Comparison of ENCODE assay signal across 12 cellular contexts in the genomic region with DNA sequence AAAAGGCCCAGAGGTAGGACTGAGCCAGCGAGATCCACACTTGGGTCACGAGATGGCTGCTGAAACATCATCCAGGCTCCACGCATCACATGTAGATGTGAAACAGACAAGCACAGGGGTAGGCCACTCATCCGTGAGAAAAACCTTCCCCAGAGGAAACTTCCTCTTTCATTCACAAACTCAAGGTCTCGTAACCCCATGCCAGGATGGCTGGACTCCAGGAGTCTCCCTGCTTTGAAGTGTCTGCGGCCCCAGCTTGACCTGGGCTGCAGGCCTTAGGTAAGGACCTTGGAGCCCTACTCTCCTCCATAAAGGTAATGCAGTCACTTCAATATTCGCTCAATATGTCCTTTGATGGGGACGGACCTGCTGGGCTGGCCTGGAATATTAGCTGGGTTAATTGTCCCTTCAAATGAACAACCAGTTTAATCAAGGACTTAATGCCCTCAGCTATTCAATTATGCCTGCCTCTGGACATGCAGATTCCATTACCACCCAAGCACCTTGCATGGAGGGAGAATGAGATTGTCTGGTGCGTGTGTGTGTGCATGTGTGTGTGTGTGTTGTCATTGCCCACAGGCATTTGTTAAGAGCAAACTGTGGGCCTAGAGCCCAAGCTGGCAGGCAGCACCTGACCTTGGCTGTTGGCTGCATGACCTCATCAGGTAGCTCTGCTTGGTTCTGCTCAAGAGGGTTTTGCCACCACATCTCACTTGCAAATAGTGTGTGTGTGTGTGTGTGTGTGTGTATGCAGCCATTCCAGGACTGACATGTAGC.
A peak's percentile ranks its signal among the peaks of the same experiment; 100 is the strongest.
DNase-seq lines count a peak whose midpoint lies in the region; ATAC-seq, FAIRE-seq and TF ChIP-seq lines count a peak whose summit lies in the region.
"Had no signal": no experiment of that assay in that cellular context is flagged by ENCODE, and none has a peak within 500 bp of the region (broad histone marks: within the 10 kb centered on the region; RNA-seq: fewer than 3 reads in every experiment).

No MANE protein-coding gene starts in this region.

- H3K4me3 ChIP-seq in endodermal cell (ENCODE audit: low read length) = no peak overlapping the region
- H3K4me3 ChIP-seq in pancreas = no peak overlapping the region
- H3K4me3 ChIP-seq: SK-N-MC had no signal

- H3K9me3 Mint-ChIP-seq in activated CD4-positive, alpha-beta memory T cell treated with anti-CD3 and anti-CD28 coated beads for 36 hours = no peaks in the 10 kb centered on the region
- H3K9me3 Mint-ChIP-seq in activated CD4-positive, alpha-beta memory T cell treated with anti-CD3 and anti-CD28 coated beads, Interleukin-2, amount 10 ng/mL, durations not matched to agents 7 days and 5 days = no peaks in the 10 kb centered on the region
- no peaks in the 10 kb centered on the region for H3K9me3 Mint-ChIP-seq in endodermal cell
- no peaks in the 10 kb centered on the region for H3K9me3 Mint-ChIP-seq in activated T-cell treated with anti-CD3 and anti-CD28 coated beads, Interleukin-2, amount 50 U/mL, for 4 hours
- H3K9me3 Mint-ChIP-seq: activated naive CD4-positive, alpha-beta T cell treated with anti-CD3 and anti-CD28 coated beads, Interleukin-2, amount 10 ng/mL, durations not matched to agents 7 days and 5 days had no signal

- ATAC-seq in pancreas = peak; percentile 96 to 99 (median 99)
- ATAC-seq in stimulated activated naive CD8-positive, alpha-beta T cell treated with anti-CD3 and anti-CD28 coated beads, Interleukin-15, Interleukin-2, amounts not matched to agents 100 U/mL and 50 U/mL, for 24 hours = no peak
- no peak for ATAC-seq in activated T-cell treated with anti-CD3 and anti-CD28 coated beads, Interleukin-2, amount 50 U/mL, for 4 hours

- H3K4me1 Mint-ChIP-seq in activated CD4-positive, alpha-beta memory T cell treated with anti-CD3 and anti-CD28 coated beads for 36 hours (ENCODE audit: low read depth) = peaks cover 13% of the 10 kb centered on the region
- H3K4me1 Mint-ChIP-seq in activated CD4-positive, alpha-beta memory T cell treated with anti-CD3 and anti-CD28 coated beads, Interleukin-2, amount 10 ng/mL, durations not matched to agents 7 days and 5 days = peaks cover 16% of the 10 kb centered on the region
- H3K4me1 Mint-ChIP-seq in endodermal cell = peaks cover 7% of the 10 kb centered on the region
- H3K4me1 Mint-ChIP-seq in activated T-cell treated with anti-CD3 and anti-CD28 coated beads, Interleukin-2, amount 50 U/mL, for 4 hours (ENCODE audit: low read depth) = peaks cover 8% of the 10 kb centered on the region

- no peak for FAIRE-seq in pancreas (lab: Jason Lieb, UNC)

- no peak for TF ChIP-seq CTCF in endodermal cell (conservative IDR thresholded peaks at IDR 0.05)
- no peak for TF ChIP-seq CTCF in pancreas (IDR thresholded peaks at IDR 0.05)

- 92 to 100% methylated on average over 5 to 9 of the region's 9 CpGs for WGBS in endodermal cell (ENCODE audit: insufficient coverage in 1 of 2, insufficient read length in 1 of 2), 2 experiments
- WGBS in pancreas, 2 donors = 44 to 48% methylated on average over 9 of the region's 9 CpGs

- intact Hi-C loops in activated CD4-positive, alpha-beta memory T cell treated with anti-CD3 and anti-CD28 coated beads for 36 hours (cut with micrococcal nuclease) = no loop called here
- intact Hi-C loops in pancreas (cut with DNase I) = no loop called here

- CTCF ChIA-PET in activated CD4-positive, alpha-beta memory T cell treated with anti-CD3 and anti-CD28 coated beads for 36 hours (lab: Charles Lee) = interaction anchor here (0.6 kb wide), 1 partner anchor 79 kb away, joined by 4 read pairs; no protein-coding TSS in a partner anchor
- CTCF ChIA-PET in activated CD4-positive, alpha-beta memory T cell treated with anti-CD3 and anti-CD28 coated beads, Interleukin-2, amount 10 ng/mL, durations not matched to agents 7 days and 5 days (lab: Charles Lee) = no interaction called here

- no peak overlapping the region for H3K4me3 Mint-ChIP-seq in activated CD4-positive, alpha-beta memory T cell treated with anti-CD3 and anti-CD28 coated beads for 36 hours
- no peak overlapping the region for H3K4me3 Mint-ChIP-seq in activated CD4-positive, alpha-beta memory T cell treated with anti-CD3 and anti-CD28 coated beads, Interleukin-2, amount 10 ng/mL, durations not matched to agents 7 days and 5 days
- no peak overlapping the region for H3K4me3 Mint-ChIP-seq in endodermal cell
- H3K4me3 Mint-ChIP-seq in activated T-cell treated with anti-CD3 and anti-CD28 coated beads, Interleukin-2, amount 50 U/mL, for 4 hours = no peak overlapping the region
- H3K4me3 Mint-ChIP-seq: activated CD4-positive, alpha-beta T cell treated with anti-CD3 and anti-CD28 coated beads, Interleukin-2, amount 10 ng/mL, durations not matched to agents 24 days and 14 days; activated naive CD4-positive, alpha-beta T cell treated with anti-CD3 and anti-CD28 coated beads, Interleukin-2, amount 10 ng/mL, durations not matched to agents 7 days and 5 days had no signal

- H3K27me3 Mint-ChIP-seq in activated CD4-positive, alpha-beta memory T cell treated with anti-CD3 and anti-CD28 coated beads for 36 hours = no peaks in the 10 kb centered on the region
- H3K27me3 Mint-ChIP-seq in activated CD4-positive, alpha-beta memory T cell treated with anti-CD3 and anti-CD28 coated beads, Interleukin-2, amount 10 ng/mL, durations not matched to agents 7 days and 5 days = peaks cover 5% of the 10 kb centered on the region
- peaks cover 3% of the 10 kb centered on the region for H3K27me3 Mint-ChIP-seq in endodermal cell (ENCODE audit: insufficient read depth)
- no peaks in the 10 kb centered on the region for H3K27me3 Mint-ChIP-seq in activated T-cell treated with anti-CD3 and anti-CD28 coated beads, Interleukin-2, amount 50 U/mL, for 4 hours (ENCODE audit: low read depth)

- H3K27ac ChIP-seq in endodermal cell (ENCODE audit: low read depth, low read length) = no peak overlapping the region
- peak overlapping the region in 2 of 4 donors; percentile 28 to 44 for H3K27ac ChIP-seq in pancreas
- H3K27ac ChIP-seq: SK-N-MC had no signal

- H3K36me3 Mint-ChIP-seq in activated CD4-positive, alpha-beta memory T cell treated with anti-CD3 and anti-CD28 coated beads for 36 hours = no peaks in the 10 kb centered on the region
- no peaks in the 10 kb centered on the region for H3K36me3 Mint-ChIP-seq in activated CD4-positive, alpha-beta memory T cell treated with anti-CD3 and anti-CD28 coated beads, Interleukin-2, amount 10 ng/mL, durations not matched to agents 7 days and 5 days (ENCODE audit: low read depth)
- H3K36me3 Mint-ChIP-seq in endodermal cell (ENCODE audit: low read depth) = no peaks in the 10 kb centered on the region
- no peaks in the 10 kb centered on the region for H3K36me3 Mint-ChIP-seq in activated T-cell treated with anti-CD3 and anti-CD28 coated beads, Interleukin-2, amount 50 U/mL, for 4 hours (ENCODE audit: insufficient read depth)
- H3K36me3 Mint-ChIP-seq: activated naive CD4-positive, alpha-beta T cell treated with anti-CD3 and anti-CD28 coated beads, Interleukin-2, amount 10 ng/mL, durations not matched to agents 7 days and 5 days had no signal

- H3K9me3 ChIP-seq in endodermal cell (ENCODE audit: control insufficient read depth, low read length) (no peaks in the 10 kb centered on the region), pancreas (no peaks in the 10 kb centered on the region)

- peaks cover 2% of the 10 kb centered on the region for H3K4me1 ChIP-seq in endodermal cell (ENCODE audit: control insufficient read depth, insufficient read depth, low read length)
- peaks cover 5 to 9% (median 5%) of the 10 kb centered on the region in 3 donors for H3K4me1 ChIP-seq in pancreas

- H3K27me3 ChIP-seq in endodermal cell (ENCODE audit: control insufficient read depth, insufficient read depth, low read length, poor library complexity, severe bottlenecking) (no peaks in the 10 kb centered on the region), pancreas (no peaks in the 10 kb centered on the region)

- no peak overlapping the region for H3K27ac Mint-ChIP-seq in activated CD4-positive, alpha-beta memory T cell treated with anti-CD3 and anti-CD28 coated beads for 36 hours
- no peak overlapping the region for H3K27ac Mint-ChIP-seq in activated CD4-positive, alpha-beta memory T cell treated with anti-CD3 and anti-CD28 coated beads, Interleukin-2, amount 10 ng/mL, durations not matched to agents 7 days and 5 days
- H3K27ac Mint-ChIP-seq in endodermal cell = no peak overlapping the region
- H3K27ac Mint-ChIP-seq: activated CD4-positive, alpha-beta T cell treated with anti-CD3 and anti-CD28 coated beads, Interleukin-2, amount 10 ng/mL, durations not matched to agents 24 days and 14 days; activated naive CD4-positive, alpha-beta T cell treated with anti-CD3 and anti-CD28 coated beads, Interleukin-2, amount 10 ng/mL, durations not matched to agents 7 days and 5 days had no signal

- POLR2A ChIA-PET in activated CD4-positive, alpha-beta memory T cell treated with anti-CD3 and anti-CD28 coated beads for 36 hours (lab: Charles Lee) = no interaction called here
- POLR2A ChIA-PET in activated CD4-positive, alpha-beta memory T cell treated with anti-CD3 and anti-CD28 coated beads, Interleukin-2, amount 10 ng/mL, durations not matched to agents 7 days and 5 days (lab: Charles Lee) = no interaction called here

- H3K36me3 ChIP-seq in endodermal cell (ENCODE audit: control insufficient read depth, insufficient read depth, low read length) = no peaks in the 10 kb centered on the region
- no peaks in the 10 kb centered on the region for H3K36me3 ChIP-seq in pancreas

- H3K9ac ChIP-seq in endodermal cell (ENCODE audit: extremely low read depth, low read length, poor library complexity, severe bottlenecking) = no peak overlapping the region

- DNase-seq in activated CD4-positive, alpha-beta memory T cell treated with anti-CD3 and anti-CD28 coated beads for 36 hours = peak; percentile 6
- no peak for DNase-seq in activated CD4-positive, alpha-beta memory T cell treated with anti-CD3 and anti-CD28 coated beads, Interleukin-2, amount 10 ng/mL, durations not matched to agents 7 days and 5 days
- DNase-seq in NCI-H526 (lab: John Stamatoyannopoulos, UW) (peak; percentile 77 to 85), endodermal cell (peak; percentile 41), pancreas (peak; percentile 73 to 92 (median 88)), NCI-H446 (lab: John Stamatoyannopoulos, UW) (no peak)
- DNase-seq in stimulated activated naive CD8-positive, alpha-beta T cell treated with anti-CD3 and anti-CD28 coated beads, Interleukin-15, Interleukin-2, amounts not matched to agents 100 U/mL and 50 U/mL, for 24 hours = no peak
- no peak for DNase-seq in activated T-cell treated with anti-CD3 and anti-CD28 coated beads, Interleukin-2, amount 50 U/mL, for 4 hours
- DNase-seq: activated CD4-positive, alpha-beta T cell treated with anti-CD3 and anti-CD28 coated beads, Interleukin-2, amount 10 ng/mL, durations not matched to agents 24 days and 14 days; activated naive CD4-positive, alpha-beta T cell treated with anti-CD3 and anti-CD28 coated beads, Interleukin-2, amount 10 ng/mL, durations not matched to agents 7 days and 5 days; cerebellar nuclear complex had no signal

Comparison
In these comparisons a context has a peak if more than half of its experiments do, and no peak if none do; other contexts are left out.
1. DNase-seq: peak in activated CD4-positive, alpha-beta memory T cell treated with anti-CD3 and anti-CD28 coated beads for 36 hours (single experiment), NCI-H526 (2 of 2), endodermal cell (single experiment) and pancreas (6 of 6); none in activated CD4-positive, alpha-beta memory T cell treated with anti-CD3 and anti-CD28 coated beads, Interleukin-2, amount 10 ng/mL, durations not matched to agents 7 days and 5 days (single experiment), stimulated activated naive CD8-positive, alpha-beta T cell treated with anti-CD3 and anti-CD28 coated beads, Interleukin-15, Interleukin-2, amounts not matched to agents 100 U/mL and 50 U/mL, for 24 hours (single experiment), NCI-H446 (0 of 2) and activated T-cell treated with anti-CD3 and anti-CD28 coated beads, Interleukin-2, amount 50 U/mL, for 4 hours (single experiment).
2. ATAC-seq: peak in pancreas (4 of 4); none in stimulated activated naive CD8-positive, alpha-beta T cell treated with anti-CD3 and anti-CD28 coated beads, Interleukin-15, Interleukin-2, amounts not matched to agents 100 U/mL and 50 U/mL, for 24 hours (single experiment) and activated T-cell treated with anti-CD3 and anti-CD28 coated beads, Interleukin-2, amount 50 U/mL, for 4 hours (0 of 2).